Comparison of ENCODE assay signal across 1 cellular context in genomic region chr20:34527016-34527415, GRCh38.
TF ChIP-seq lines count a peak whose summit lies in the region.

No MANE protein-coding gene starts in this region.

TF ChIP-seq in WTC11, 78 proteins besides CTCF, POLR2A, EP300 and RAD21 (continued from another document):
- TF ChIP-seq AR (CRISPR knock-in tag; IDR thresholded peaks at IDR 0.05) = no peak
